Comparison of ENCODE assay signal across 19 cellular contexts in the genomic region with DNA sequence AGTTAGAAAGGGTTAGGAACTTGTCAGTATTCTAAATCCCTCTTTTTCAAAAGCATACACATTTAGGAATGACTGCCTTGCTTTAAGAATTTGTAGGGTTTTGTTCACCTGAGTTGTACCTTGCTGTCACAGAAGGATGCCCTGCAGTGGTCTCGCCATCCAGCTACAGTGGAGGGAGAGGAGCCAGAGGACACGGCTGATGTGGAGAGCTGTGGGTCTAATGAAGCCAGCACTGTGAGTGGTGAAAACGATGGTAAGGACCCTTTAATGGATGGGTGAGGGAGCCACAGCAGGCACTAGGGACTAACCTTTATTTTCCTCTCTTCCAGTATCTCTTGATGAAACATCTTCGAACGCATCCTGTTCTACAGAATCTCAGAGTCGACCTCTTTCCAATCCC.
A peak's percentile ranks its signal among the peaks of the same experiment; 100 is the strongest.
DNase-seq lines count a peak whose midpoint lies in the region; ATAC-seq and TF ChIP-seq lines count a peak whose summit lies in the region.
"Had no signal": no experiment of that assay in that cellular context is flagged by ENCODE, and none has a peak within 500 bp of the region (broad histone marks: within the 10 kb centered on the region; RNA-seq: fewer than 3 reads in every experiment).

No MANE protein-coding gene starts in this region.

- H3K27ac Mint-ChIP-seq in activated naive CD8-positive, alpha-beta T cell: peak overlapping the region; percentile 35
- H3K27ac Mint-ChIP-seq in activated naive CD8-positive, alpha-beta T cell treated with anti-CD3 and anti-CD28 coated beads, Interleukin-2, amount 50 U/mL, for 24 hours: no peak overlapping the region
- peak overlapping the region; percentile 81 for H3K27ac Mint-ChIP-seq in activated T-helper 17 cell treated with anti-CD3 and anti-CD28 coated beads, Interleukin-2, amount 50 U/mL, for 72 hours
- peak overlapping the region; percentile 65 for H3K27ac Mint-ChIP-seq in nephron progenitor cell

- peaks cover 15% of the 10 kb centered on the region for H3K4me1 Mint-ChIP-seq in activated naive CD8-positive, alpha-beta T cell (ENCODE audit: low read depth)
- no peaks in the 10 kb centered on the region for H3K4me1 Mint-ChIP-seq in activated naive CD8-positive, alpha-beta T cell treated with anti-CD3 and anti-CD28 coated beads, Interleukin-2, amount 50 U/mL, for 24 hours
- H3K4me1 Mint-ChIP-seq in activated T-helper 17 cell treated with anti-CD3 and anti-CD28 coated beads, Interleukin-2, amount 50 U/mL, for 72 hours: peaks cover 7% of the 10 kb centered on the region
- no peaks in the 10 kb centered on the region for H3K4me1 Mint-ChIP-seq in nephron progenitor cell

- no peaks in the 10 kb centered on the region for H3K27me3 Mint-ChIP-seq in activated naive CD8-positive, alpha-beta T cell
- no peaks in the 10 kb centered on the region for H3K27me3 Mint-ChIP-seq in activated naive CD8-positive, alpha-beta T cell treated with anti-CD3 and anti-CD28 coated beads, Interleukin-2, amount 50 U/mL, for 24 hours
- no peaks in the 10 kb centered on the region for H3K27me3 Mint-ChIP-seq in activated T-helper 17 cell treated with anti-CD3 and anti-CD28 coated beads, Interleukin-2, amount 50 U/mL, for 72 hours
- H3K27me3 Mint-ChIP-seq in nephron progenitor cell (ENCODE audit: low read depth, poor library complexity): no peaks in the 10 kb centered on the region

- peaks cover 10% of the 10 kb centered on the region for H3K36me3 Mint-ChIP-seq in activated naive CD8-positive, alpha-beta T cell
- peaks cover 55% of the 10 kb centered on the region for H3K36me3 Mint-ChIP-seq in activated naive CD8-positive, alpha-beta T cell treated with anti-CD3 and anti-CD28 coated beads, Interleukin-2, amount 50 U/mL, for 24 hours (ENCODE audit: low read depth)
- H3K36me3 Mint-ChIP-seq in activated T-helper 17 cell treated with anti-CD3 and anti-CD28 coated beads, Interleukin-2, amount 50 U/mL, for 72 hours (ENCODE audit: low read depth): peaks cover 85% of the 10 kb centered on the region
- peaks cover 66% of the 10 kb centered on the region for H3K36me3 Mint-ChIP-seq in nephron progenitor cell (ENCODE audit: low read depth)

- TF ChIP-seq CTCF in nephron progenitor cell (IDR thresholded peaks at IDR 0.05): no peak

- H3K4me3 Mint-ChIP-seq in activated naive CD8-positive, alpha-beta T cell: no peak overlapping the region
- no peak overlapping the region for H3K4me3 Mint-ChIP-seq in activated naive CD8-positive, alpha-beta T cell treated with anti-CD3 and anti-CD28 coated beads, Interleukin-2, amount 50 U/mL, for 24 hours
- H3K4me3 Mint-ChIP-seq in activated T-helper 17 cell treated with anti-CD3 and anti-CD28 coated beads, Interleukin-2, amount 50 U/mL, for 72 hours: no peak overlapping the region
- H3K4me3 Mint-ChIP-seq in nephron progenitor cell: no peak overlapping the region

- no peak overlapping the region for H3K4me3 ChIP-seq in H7 (ENCODE audit: insufficient read depth, low read depth, low read length)
- H3K4me3 ChIP-seq: Peyer's patch had no signal

- H3K27me3 ChIP-seq in H7 (ENCODE audit: control insufficient read depth, insufficient read depth, low read length): no peaks in the 10 kb centered on the region
- H3K27me3 ChIP-seq: Peyer's patch had no signal

- no peak for ATAC-seq in activated naive CD8-positive, alpha-beta T cell treated with anti-CD3 and anti-CD28 coated beads, Interleukin-2, amount 50 U/mL, for 24 hours
- ATAC-seq in activated T-helper 17 cell treated with anti-CD3 and anti-CD28 coated beads, Interleukin-2, amount 50 U/mL, for 72 hours (replicated peaks): no peak
- ATAC-seq in GM21717 (IDR thresholded peaks at IDR 0.05; ENCODE audit: unreplicated experiment): no peak

- no peaks in the 10 kb centered on the region for H3K9me3 Mint-ChIP-seq in activated naive CD8-positive, alpha-beta T cell (ENCODE audit: low read depth)
- no peaks in the 10 kb centered on the region for H3K9me3 Mint-ChIP-seq in activated naive CD8-positive, alpha-beta T cell treated with anti-CD3 and anti-CD28 coated beads, Interleukin-2, amount 50 U/mL, for 24 hours
- H3K9me3 Mint-ChIP-seq in activated T-helper 17 cell treated with anti-CD3 and anti-CD28 coated beads, Interleukin-2, amount 50 U/mL, for 72 hours: no peaks in the 10 kb centered on the region
- H3K9me3 Mint-ChIP-seq in nephron progenitor cell: no peaks in the 10 kb centered on the region

- peaks cover 8% of the 10 kb centered on the region for H3K36me3 ChIP-seq in H7 (replicated peaks; ENCODE audit: control insufficient read depth, insufficient read depth, low read length)

- no peak for DNase-seq in activated naive CD8-positive, alpha-beta T cell treated with anti-CD3 and anti-CD28 coated beads, Interleukin-2, amount 50 U/mL, for 24 hours
- peak; percentile 22 for DNase-seq in H7
- DNase-seq in nephron progenitor cell: no peak
- no peak for DNase-seq in NCI-H1105 (lab: John Stamatoyannopoulos, UW)
- DNase-seq in RPMI8226: no peak
- DNase-seq: ACHN; C1 segment of cervical spinal cord; DMS79 treated with DMSO at 0.1 percent for 48 hours; HCEC 1CT; MM.1S; NCI-H1092 treated with DMSO at 0.1 percent for 48 hours; NCI-H1694; NCI-H748 treated with DMSO at 0.1 percent for 48 hours; NK-92 treated with Interleukin-12 subunit alpha and Interleukin-12 subunit beta, amount 100 ng/mL, for 24 hours; Peyer's patch; Right ventricle myocardium superior had no signal
